ENCODE assay signal across 9 cellular contexts in genomic region chr6:133184798-133185380, GRCh38. TPM values are rescaled to one million over a fixed set of nuclear protein-coding genes. Genes with fewer than 3 reads are reported as not detected.
A peak's percentile ranks its signal among the peaks of the same experiment; 100 is the strongest.
DNase-seq lines count a peak whose midpoint lies in the region; ATAC-seq and TF ChIP-seq lines count a peak whose summit lies in the region.
"Had no signal": no experiment of that assay in that cellular context is flagged by ENCODE, and none has a peak within 500 bp of the region (broad histone marks: within the 10 kb centered on the region; RNA-seq: fewer than 3 reads in every experiment).

No MANE protein-coding gene starts in this region.

- 31% methylated on average over 2 of the region's 2 CpGs for WGBS in esophagus muscularis mucosa

- H3K27me3 ChIP-seq in esophagus muscularis mucosa = no peaks in the 10 kb centered on the region

- no peaks in the 10 kb centered on the region for H3K36me3 ChIP-seq in esophagus muscularis mucosa

- DNase-seq in NCI-H2107 treated with DMSO at 0.1 percent for 48 hours (lab: John Stamatoyannopoulos, UW; ENCODE audit: unreplicated experiment) = peak; percentile 50
- no peak for DNase-seq in NCI-H2107 (lab: John Stamatoyannopoulos, UW)
- DNase-seq in NCI-H774 (lab: John Stamatoyannopoulos, UW) = peak; percentile 22
- no peak for DNase-seq in esophagus muscularis mucosa (ENCODE audit: extremely low spot score)
- peak; percentile 24 for DNase-seq in smooth muscle cell of the brain vasculature (ENCODE audit: low read depth, low spot score)
- DNase-seq in cerebellar nuclear complex (lab: John Stamatoyannopoulos, UW) = no peak
- DNase-seq in DMS79 treated with DMSO at 0.1 percent for 48 hours (lab: John Stamatoyannopoulos, UW) = no peak

- H3K9me3 ChIP-seq in esophagus muscularis mucosa = no peaks in the 10 kb centered on the region

- TF ChIP-seq EP300 in esophagus muscularis mucosa (IDR thresholded peaks at IDR 0.05) = no peak

- TF ChIP-seq CTCF in esophagus muscularis mucosa (IDR thresholded peaks at IDR 0.05) = peak; percentile 41 to 46 (median 44)

- H3K4me3 ChIP-seq in esophagus muscularis mucosa = no peak overlapping the region

- H3K4me1 ChIP-seq in esophagus muscularis mucosa = no peaks in the 10 kb centered on the region

- no peak overlapping the region for H3K27ac ChIP-seq in esophagus muscularis mucosa (replicated peaks in 1 of 4)

- no peak for ATAC-seq in HG03432 (IDR thresholded peaks at IDR 0.05; ENCODE audit: unreplicated experiment)

- TF ChIP-seq POLR2A in esophagus muscularis mucosa (IDR thresholded peaks at IDR 0.05; ENCODE audit: low read depth) = no peak

- intact Hi-C loops in esophagus muscularis mucosa (cut with DNase I) = loop anchor here (2.0 to 10.0 kb wide), 2 partner anchors 330 to 368 kb away; no protein-coding TSS in a partner anchor

RNA-seq across cellular contexts. Expression of gene EYA4, which starts 56.3 kb away (rescaled TPM):
- total RNA-seq in esophagus muscularis mucosa = 1 to 10 TPM; 1.5 to 3.3 (median 2.5) TPM
- total RNA-seq: CD4-positive, CD25-positive, alpha-beta regulatory T cell had no signal

Comparison
In these comparisons a context has a peak if more than half of its experiments do, and no peak if none do; other contexts are left out.
1. DNase-seq: peak in NCI-H2107 treated with DMSO at 0.1 percent for 48 hours (single experiment), NCI-H774 (single experiment) and smooth muscle cell of the brain vasculature (single experiment); none in NCI-H2107 (single experiment), esophagus muscularis mucosa (single experiment), cerebellar nuclear complex (0 of 2) and DMS79 treated with DMSO at 0.1 percent for 48 hours (single experiment).